ENCODE assay signal across 20 cellular contexts in genomic region chr9:134299068-134299467, GRCh38. TPM values are rescaled to one million over a fixed set of nuclear protein-coding genes. Genes with fewer than 3 reads are reported as not detected.
DNase-seq lines count a peak whose midpoint lies in the region; ATAC-seq, FAIRE-seq and TF ChIP-seq lines count a peak whose summit lies in the region.
"Had no signal": no experiment of that assay in that cellular context is flagged by ENCODE, and none has a peak within 500 bp of the region (broad histone marks: within the 10 kb centered on the region; RNA-seq: fewer than 3 reads in every experiment).

No MANE protein-coding gene starts in this region.

- peaks cover 32 to 74% of the 10 kb centered on the region in 2 experiments for H3K27me3 ChIP-seq in K562 (ENCODE audit: control insufficient read depth in 2 of 2, insufficient read depth in 2 of 2, low read length in 2 of 2)
- H3K27me3 ChIP-seq in parathyroid adenoma (ENCODE audit: control insufficient read depth, insufficient read depth, low read length): no peaks in the 10 kb centered on the region
- no peaks in the 10 kb centered on the region for H3K27me3 ChIP-seq in lower lobe of right lung (ENCODE audit: low read depth)

- H3K4me3 ChIP-seq in K562: no peak overlapping the region
- no peak overlapping the region for H3K4me3 ChIP-seq in parathyroid adenoma (ENCODE audit: low read depth, low read length)
- H3K4me3 ChIP-seq in lower lobe of right lung: no peak overlapping the region
- H3K4me3 ChIP-seq: GM23248 had no signal

- 2% methylated on average over 5 of the region's 5 CpGs for WGBS in K562 (ENCODE audit: insufficient coverage, low coverage, missing lambda C conversion rate)

- CTCF ChIA-PET in K562 (lab: Yijun Ruan, JAX; ENCODE audit: low intra/inter-chr PET ratio): no interaction called here

- peak overlapping the region; percentile 38 for H3K27ac ChIP-seq in C4-2B
- H3K27ac ChIP-seq in K562 (ENCODE audit: extremely low read depth, low read depth, low read length): no peak overlapping the region
- H3K27ac ChIP-seq in parathyroid adenoma: peak overlapping the region; percentile 79
- no peak overlapping the region for H3K27ac ChIP-seq in lower lobe of right lung
- H3K27ac ChIP-seq: GM23248 had no signal

- H3K4me1 Mint-ChIP-seq in CD14-positive monocyte: peaks cover 9% of the 10 kb centered on the region

- H3K27ac Mint-ChIP-seq in CD14-positive monocyte: no peak overlapping the region
- H3K27ac Mint-ChIP-seq: CD4-positive, alpha-beta T cell had no signal

- peaks cover 0 to 8% of the 10 kb centered on the region in 2 experiments; a peak in 1 of 5 replicates for H3K4me1 ChIP-seq in K562 (replicated peaks in 1 of 2; ENCODE audit: control insufficient read depth in 2 of 2, insufficient read depth in 2 of 2, low read length in 2 of 2)
- H3K4me1 ChIP-seq in parathyroid adenoma: peaks cover 15% of the 10 kb centered on the region
- H3K4me1 ChIP-seq in lower lobe of right lung: peaks cover 3% of the 10 kb centered on the region

- no peaks in the 10 kb centered on the region for H3K36me3 ChIP-seq in K562 (ENCODE audit: control insufficient read depth, insufficient read depth, low read length)
- H3K36me3 ChIP-seq in parathyroid adenoma (ENCODE audit: control insufficient read depth, insufficient read depth, low read length): no peaks in the 10 kb centered on the region
- no peaks in the 10 kb centered on the region for H3K36me3 ChIP-seq in lower lobe of right lung

- TF ChIP-seq RAD21 in K562 (CRISPR knock-in tag; conservative IDR thresholded peaks at IDR 0.05 in 1 of 2, IDR thresholded peaks at IDR 0.05 in 1 of 2): no peak

- no peak for FAIRE-seq in K562 (lab: Jason Lieb, UNC)
- FAIRE-seq: D721Med, GM12891, H1 had no signal

- no peak for TF ChIP-seq EP300 in K562 (IDR thresholded peaks at IDR 0.05; ENCODE audit: low read length)

- H3K36me3 Mint-ChIP-seq in CD14-positive monocyte: no peaks in the 10 kb centered on the region
- H3K36me3 Mint-ChIP-seq: CD8-positive, alpha-beta memory T cell had no signal

- peaks cover 0 to 5% (median 0%) of the 10 kb centered on the region in 7 donors for H3K9me3 Mint-ChIP-seq in CD14-positive monocyte
- H3K9me3 Mint-ChIP-seq: CD4-positive, alpha-beta T cell; CD8-positive, alpha-beta memory T cell had no signal

- H3K9me3 ChIP-seq in K562 (replicated peaks; ENCODE audit: control insufficient read depth, insufficient read depth, low read depth, low read length) (no peaks in the 10 kb centered on the region), parathyroid adenoma (ENCODE audit: control insufficient read depth, low read length) (no peaks in the 10 kb centered on the region), lower lobe of right lung (no peaks in the 10 kb centered on the region)

- POLR2A ChIA-PET in K562 (lab: Yijun Ruan, JAX): no interaction called here

- H3K4me3 Mint-ChIP-seq in CD14-positive monocyte: no peak overlapping the region
- H3K4me3 Mint-ChIP-seq: CD4-positive, alpha-beta T cell had no signal

- DNase-seq in CD14-positive monocyte (ENCODE audit: low spot score) (peak; percentile 15), K562 (ENCODE audit: extremely low read depth in 1 of 4, low spot score in 3 of 4) (no peak), NCI-H524 (lab: John Stamatoyannopoulos, UW) (no peak), amniotic stem cell (lab: John Stamatoyannopoulos, UW) (no peak), lower lobe of right lung (no peak), NCI-H2196 treated with DMSO at 0.1 percent for 48 hours (lab: John Stamatoyannopoulos, UW; ENCODE audit: unreplicated experiment) (no peak)
- DNase-seq: C1 segment of cervical spinal cord; CD4-positive, alpha-beta T cell; CD8-positive, alpha-beta memory T cell; DMS 273 treated with DMSO at 0.1 percent for 48 hours; EL; GDM1; GM23248; H7; HCEC 1CT had no signal

- intact Hi-C loops in CD14-positive monocyte (cut with micrococcal nuclease): no loop called here
- intact Hi-C loops in K562 (cut with micrococcal nuclease): no loop called here
- intact Hi-C loops in lower lobe of right lung (cut with DNase I): no loop called here

- in situ Hi-C loops in K562 (cut with MboI): no loop called here

- ATAC-seq in K562: no peak
- ATAC-seq in lower lobe of right lung: no peak

- H2AFZ ChIP-seq in K562 (ENCODE audit: low read depth, low read length) (no peak overlapping the region), parathyroid adenoma (no peak overlapping the region)
- H2AFZ ChIP-seq: GM23248 had no signal

- TF ChIP-seq CTCF in C4-2B (conservative IDR thresholded peaks at IDR 0.05) (no peak), CD14-positive monocyte (IDR thresholded peaks at IDR 0.05) (no peak), K562 (IDR thresholded peaks at IDR 0.05 in 2 of 3, conservative IDR thresholded peaks at IDR 0.05 in 1 of 3; ENCODE audit: insufficient read depth in 2 of 3, low read depth in 1 of 3, low read length in 3 of 3) (no peak), parathyroid adenoma (IDR thresholded peaks at IDR 0.05) (no peak), lower lobe of right lung (IDR thresholded peaks at IDR 0.05) (no peak)

- H3K79me2 ChIP-seq in K562 (ENCODE audit: control insufficient read depth, insufficient read depth, low read length) (no peaks in the 10 kb centered on the region), parathyroid adenoma (no peaks in the 10 kb centered on the region)

- BruUV-seq in K562 (replicated peaks; lab: Mats Ljungman, UMichigan): no TSS peak

- no peaks in the 10 kb centered on the region for H3K9me1 ChIP-seq in K562 (ENCODE audit: control insufficient read depth, insufficient read depth, low read length)

- TF ChIP-seq POLR2A in K562 (conservative IDR thresholded peaks at IDR 0.05): no peak

- H3K4me2 ChIP-seq in K562 (ENCODE audit: insufficient read depth, low read length): no peak overlapping the region
- H3K4me2 ChIP-seq in parathyroid adenoma (ENCODE audit: low read length): no peak overlapping the region

- H3K9ac ChIP-seq in K562 (ENCODE audit: insufficient read depth in 1 of 2, low read depth in 2 of 2, low read length in 2 of 2): no peak overlapping the region
- no peak overlapping the region for H3K9ac ChIP-seq in parathyroid adenoma
- H3K9ac ChIP-seq: GM23248 had no signal

- peaks cover 11 to 23% (median 13%) of the 10 kb centered on the region in 3 donors for H3K27me3 Mint-ChIP-seq in CD14-positive monocyte (ENCODE audit: low read depth in 3 of 3)
- H3K27me3 Mint-ChIP-seq: CD4-positive, alpha-beta T cell had no signal

- H4K20me1 ChIP-seq in K562 (replicated peaks; ENCODE audit: control insufficient read depth, insufficient read depth, low read length): peaks cover 20% of the 10 kb centered on the region

TF ChIP-seq in K562, 482 proteins besides CTCF, POLR2A, EP300 and RAD21 (continues in another document):
- TF ChIP-seq, protein P1, sequence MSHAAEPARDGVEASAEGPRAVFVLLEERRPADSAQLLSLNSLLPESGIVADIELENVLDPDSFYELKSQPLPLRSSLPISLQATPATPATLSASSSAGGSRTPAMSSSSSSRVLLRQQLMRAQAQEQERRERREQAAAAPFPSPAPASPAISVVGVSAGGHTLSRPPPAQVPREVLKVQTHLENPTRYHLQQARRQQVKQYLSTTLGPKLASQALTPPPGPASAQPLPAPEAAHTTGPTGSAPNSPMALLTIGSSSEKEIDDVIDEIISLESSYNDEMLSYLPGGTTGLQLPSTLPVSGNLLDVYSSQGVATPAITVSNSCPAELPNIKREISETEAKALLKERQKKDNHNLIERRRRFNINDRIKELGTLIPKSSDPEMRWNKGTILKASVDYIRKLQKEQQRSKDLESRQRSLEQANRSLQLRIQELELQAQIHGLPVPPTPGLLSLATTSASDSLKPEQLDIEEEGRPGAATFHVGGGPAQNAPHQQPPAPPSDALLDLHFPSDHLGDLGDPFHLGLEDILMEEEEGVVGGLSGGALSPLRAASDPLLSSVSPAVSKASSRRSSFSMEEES (CRISPR knock-in tag; IDR thresholded peaks at IDR 0.05): peak; percentile 90
- TF ChIP-seq ZNF408 (CRISPR knock-in tag; IDR thresholded peaks at IDR 0.05; ENCODE audit: low read depth) (no peak), ZNF41 (CRISPR knock-in tag; conservative IDR thresholded peaks at IDR 0.05) (no peak), CBFA2T2 (conservative IDR thresholded peaks at IDR 0.05) (peak; percentile 46), TOE1 (IDR thresholded peaks at IDR 0.05; ENCODE audit: borderline replicate concordance) (peak; percentile 60; the same call in 1 of the 2 replicates), TOE1 (CRISPR knock-in tag; IDR thresholded peaks at IDR 0.05; ENCODE audit: borderline replicate concordance, low read depth) (no peak)
- TF ChIP-seq, protein P2, sequence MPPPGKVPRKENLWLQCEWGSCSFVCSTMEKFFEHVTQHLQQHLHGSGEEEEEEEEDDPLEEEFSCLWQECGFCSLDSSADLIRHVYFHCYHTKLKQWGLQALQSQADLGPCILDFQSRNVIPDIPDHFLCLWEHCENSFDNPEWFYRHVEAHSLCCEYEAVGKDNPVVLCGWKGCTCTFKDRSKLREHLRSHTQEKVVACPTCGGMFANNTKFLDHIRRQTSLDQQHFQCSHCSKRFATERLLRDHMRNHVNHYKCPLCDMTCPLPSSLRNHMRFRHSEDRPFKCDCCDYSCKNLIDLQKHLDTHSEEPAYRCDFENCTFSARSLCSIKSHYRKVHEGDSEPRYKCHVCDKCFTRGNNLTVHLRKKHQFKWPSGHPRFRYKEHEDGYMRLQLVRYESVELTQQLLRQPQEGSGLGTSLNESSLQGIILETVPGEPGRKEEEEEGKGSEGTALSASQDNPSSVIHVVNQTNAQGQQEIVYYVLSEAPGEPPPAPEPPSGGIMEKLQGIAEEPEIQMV (tag; conservative IDR thresholded peaks at IDR 0.05; ENCODE audit: low read depth): no peak

RNA-seq across cellular contexts. Expression of gene RXRA, which starts 27.2 kb away (rescaled TPM):
- polyA plus RNA-seq in CD14-positive monocyte: 10 to 100 TPM; 15.8 to 23.2 TPM
- 9.2 and 26.3 TPM in 2 replicates for total RNA-seq in K562 (2011; cell fraction: chromatin; rRNA removed; ENCODE audit: low replicate concordance)
- total RNA-seq in K562 (2011; cell fraction: nucleolus; rRNA removed): 12.6 and 15.3 TPM in 2 replicates
- 9.4 and 10.3 TPM in 2 replicates for total RNA-seq in K562 (2011; cell fraction: nucleoplasm; rRNA removed)
- total RNA-seq in K562 (2014; rRNA removed): 9.6 and 11.0 TPM in 2 replicates
- total RNA-seq in K562 (2014; rRNA removed; fragmentation: Illumina TruSeq; extraction: Trizol): 1.5 and 1.8 TPM in 2 replicates
- 4.2 and 5.7 TPM in 2 replicates for total RNA-seq in K562 (2015; rRNA removed; fragmentation: Illumina TruSeq; extraction: Trizol)
- total RNA-seq in K562 (2021): 21.4 and 23.6 TPM in 2 replicates
- 4.0 and 4.6 TPM in 2 replicates for polyA plus RNA-seq in K562 (2011; rRNA removed)
- 8.4 and 14.0 TPM in 2 replicates for polyA plus RNA-seq in K562 (2011; cell fraction: cytosol; rRNA removed)
- polyA plus RNA-seq in K562 (2011; cell fraction: nucleus; rRNA removed): 7.8 and 14.2 TPM in 2 replicates
- 13.9 and 14.6 TPM in 2 replicates for polyA plus RNA-seq in K562 (2012)
- 5.2 and 14.5 TPM in 2 replicates for polyA plus RNA-seq in K562 (2014; fragmentation: Illumina TruSeq; extraction: Trizol)
- polyA plus RNA-seq in K562 (2014; fragmentation: Nextera tagmentation; extraction: Ambion mirVana): under 1 TPM; 0.35 to 0.56 TPM
- 6.8 and 14.8 TPM in 2 replicates for polyA plus RNA-seq in K562 (2014; rRNA removed)
- polyA minus RNA-seq in K562 (2011; rRNA and poly(A)+ RNA removed): 2.2 and 4.3 TPM in 2 replicates
- 13.6 and 24.3 TPM in 2 replicates for polyA minus RNA-seq in K562 (2011; cell fraction: cytosol; rRNA and poly(A)+ RNA removed)
- 6.7 and 8.4 TPM in 2 replicates for polyA minus RNA-seq in K562 (2011; cell fraction: nucleus; rRNA and poly(A)+ RNA removed)
- 85.7 TPM for total RNA-seq in lower lobe of right lung

Comparison
In these comparisons a context has a peak if more than half of its experiments do, and no peak if none do; other contexts are left out.
1. H3K27ac ChIP-seq: peak in C4-2B (single experiment) and parathyroid adenoma (single experiment); none in K562 (single experiment) and lower lobe of right lung (single experiment).